17 cellular contexts compared by ENCODE assay signal in genomic region chr1:230423936-230424335, GRCh38. TPM values are rescaled to one million over a fixed set of nuclear protein-coding genes. Genes with fewer than 3 reads are reported as not detected.
DNase-seq lines count a peak whose midpoint lies in the region; ATAC-seq and TF ChIP-seq lines count a peak whose summit lies in the region.
"Had no signal": no experiment of that assay in that cellular context is flagged by ENCODE, and none has a peak within 500 bp of the region (broad histone marks: within the 10 kb centered on the region; RNA-seq: fewer than 3 reads in every experiment).

No MANE protein-coding gene starts in this region.

- no peaks in the 10 kb centered on the region for H4K20me1 ChIP-seq in MM.1S (ENCODE audit: insufficient read depth, low read length)

- H3K9me3 ChIP-seq in T-helper 17 cell (ENCODE audit: control insufficient read depth, low read length, poor library complexity, severe bottlenecking) = peaks cover 3% of the 10 kb centered on the region
- no peaks in the 10 kb centered on the region for H3K9me3 ChIP-seq in iPS-18c (ENCODE audit: control insufficient read depth, insufficient read depth, low read length)
- no peaks in the 10 kb centered on the region for H3K9me3 ChIP-seq in MM.1S (replicated peaks; ENCODE audit: insufficient read depth, low read length)
- H3K9me3 ChIP-seq: transverse colon had no signal

- H3K27ac Mint-ChIP-seq in T-helper 17 cell = no peak overlapping the region
- H3K27ac Mint-ChIP-seq: activated naive CD8-positive, alpha-beta T cell treated with anti-CD3 and anti-CD28 coated beads, Interleukin-2, amount 10 ng/mL, durations not matched to agents 7 days and 5 days; CD14-positive monocyte had no signal

- no peaks in the 10 kb centered on the region for H3F3A ChIP-seq in MM.1S (ENCODE audit: insufficient read depth, low read length)

- H3K4me3 ChIP-seq in iPS-18c (ENCODE audit: insufficient read depth, low read depth, low read length) = peak overlapping the region; percentile 47
- no peak overlapping the region for H3K4me3 ChIP-seq in MM.1S (ENCODE audit: low read length)

- H3K9me2 ChIP-seq in MM.1S (replicated peaks; ENCODE audit: insufficient read depth, low read length) = no peaks in the 10 kb centered on the region

- H3K27me3 ChIP-seq in MM.1S (replicated peaks; ENCODE audit: insufficient read depth, low read length) = 0 out of 2 replicates have a peak, but pooled peaks cover 4% of the 10 kb centered on the region

- H3K27ac ChIP-seq in substantia nigra (ENCODE audit: low read depth, low read length, poor library complexity, severe bottlenecking) (peak overlapping the region; percentile 42), MM.1S (ENCODE audit: low read length) (no peak overlapping the region)
- H3K27ac ChIP-seq: 22Rv1, epithelial cell of prostate, transverse colon had no signal

- peaks cover 4% of the 10 kb centered on the region for H3K4me1 Mint-ChIP-seq in T-helper 17 cell

- H3K4me3 Mint-ChIP-seq in T-helper 17 cell = peak overlapping the region; percentile 66

- no peaks in the 10 kb centered on the region for H3K79me2 ChIP-seq in MM.1S (ENCODE audit: low read length)

- peaks cover 58% of the 10 kb centered on the region for H3K27me3 Mint-ChIP-seq in T-helper 17 cell

- no peaks in the 10 kb centered on the region for H3K36me3 ChIP-seq in MM.1S (replicated peaks; ENCODE audit: insufficient read depth, low read length)
- H3K36me3 ChIP-seq: transverse colon had no signal

- no peaks in the 10 kb centered on the region for H3K4me1 ChIP-seq in MM.1S (ENCODE audit: low read length)

- no peak for ATAC-seq in T-helper 17 cell

- no peak overlapping the region for H3K9ac ChIP-seq in MM.1S (ENCODE audit: low read length)

- peak; percentile 49 for DNase-seq in DMS 273 (lab: John Stamatoyannopoulos, UW; ENCODE audit: unreplicated experiment)
- DNase-seq in DMS 273 treated with DMSO at 0.1 percent for 48 hours (lab: John Stamatoyannopoulos, UW) = no peak
- no peak for DNase-seq in T-helper 17 cell
- DNase-seq in substantia nigra (lab: John Stamatoyannopoulos, UW) = no peak
- no peak for DNase-seq in NCI-H2029 (lab: John Stamatoyannopoulos, UW)
- no peak for DNase-seq in MM.1S
- DNase-seq in activated naive CD4-positive, alpha-beta T cell (lab: John Stamatoyannopoulos, UW) = no peak
- DNase-seq: activated naive CD8-positive, alpha-beta T cell treated with anti-CD3 and anti-CD28 coated beads, Interleukin-2, amount 10 ng/mL, durations not matched to agents 7 days and 5 days; activated T-cell treated with anti-CD3 and anti-CD28 coated beads for 4 hours; central memory CD4-positive, alpha-beta T cell; NCI-H1048; stimulated activated CD4-positive, alpha-beta T cell treated with anti-CD3 and anti-CD28 coated beads, Interleukin-2, amount 100 ng/mL, for 48 hours; transverse colon had no signal

- no peak overlapping the region for H3K4me2 ChIP-seq in MM.1S (ENCODE audit: low read depth, low read length)

- peaks cover 5% of the 10 kb centered on the region for H3K36me3 Mint-ChIP-seq in T-helper 17 cell (ENCODE audit: low read depth)
- H3K36me3 Mint-ChIP-seq: activated naive CD8-positive, alpha-beta T cell treated with anti-CD3 and anti-CD28 coated beads, Interleukin-2, amount 10 ng/mL, durations not matched to agents 7 days and 5 days had no signal

- TF ChIP-seq CTCF in MM.1S (IDR thresholded peaks at IDR 0.05; ENCODE audit: low read length) = no peak

- no peak overlapping the region for H2AFZ ChIP-seq in MM.1S (ENCODE audit: low read length)

RNA-seq across cellular contexts. Expression of gene PGBD5, which starts 2.2 kb away (rescaled TPM):
- not detected for total RNA-seq in T-helper 17 cell
- total RNA-seq: activated naive CD8-positive, alpha-beta T cell treated with anti-CD3 and anti-CD28 coated beads, Interleukin-2, amount 10 ng/mL, durations not matched to agents 7 days and 5 days had no signal
